In the genomic region with DNA sequence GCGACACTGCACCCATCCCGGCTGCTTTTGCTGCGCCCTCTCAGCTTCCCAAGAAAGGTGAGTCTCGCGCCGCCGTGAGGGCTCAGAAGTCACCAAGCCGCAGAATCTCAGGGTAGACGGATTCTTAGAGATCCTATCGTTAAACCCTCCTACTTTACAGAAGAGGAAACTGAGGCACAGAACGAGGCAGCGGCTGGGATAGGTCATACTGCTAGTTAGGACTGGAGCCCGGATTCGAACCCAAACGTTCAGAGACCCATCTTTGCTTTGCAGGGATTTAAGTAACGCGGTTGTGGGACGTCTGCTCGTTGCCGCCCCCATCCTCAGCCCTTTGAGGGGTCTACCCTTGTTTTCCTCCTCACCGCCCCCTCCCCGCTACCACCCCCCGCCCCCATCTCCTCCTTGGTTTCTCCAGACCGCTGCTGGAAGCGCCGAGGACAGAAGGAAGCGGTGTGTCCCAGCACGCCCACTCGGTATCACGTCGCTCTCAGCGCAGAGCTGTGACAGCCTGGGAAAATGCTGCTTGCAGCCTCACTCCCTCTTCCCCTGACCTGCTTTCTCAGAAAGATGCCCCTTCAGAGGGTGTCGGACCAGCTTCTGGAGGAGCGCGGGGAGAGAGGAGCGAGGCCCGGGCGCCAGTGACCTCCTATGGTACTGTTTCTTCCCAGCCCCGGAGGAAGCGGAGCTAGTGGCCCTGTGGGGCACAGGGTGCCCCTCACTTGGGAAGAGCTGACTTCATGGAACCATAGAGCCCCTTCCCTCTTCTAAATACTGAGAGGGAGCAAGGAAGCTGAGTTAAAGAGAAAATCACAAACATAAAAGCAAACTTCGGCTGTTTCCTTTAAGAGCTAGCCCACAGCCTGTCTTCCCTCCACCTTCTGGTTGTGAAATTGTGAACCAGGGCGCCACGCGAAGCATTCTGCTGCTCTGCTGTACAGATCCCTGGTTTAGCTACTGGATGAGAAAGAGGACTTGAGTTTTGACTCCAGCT, we compare ENCODE assay signal across 1 cellular context.
A peak's percentile ranks its signal among the peaks of the same experiment; 100 is the strongest.
TF ChIP-seq lines count a peak whose summit lies in the region.

No MANE protein-coding gene starts in this region.

TF ChIP-seq in HepG2, 621 proteins besides CTCF, POLR2A, EP300 and RAD21 (continues in another document):
- TF ChIP-seq, protein P1, sequence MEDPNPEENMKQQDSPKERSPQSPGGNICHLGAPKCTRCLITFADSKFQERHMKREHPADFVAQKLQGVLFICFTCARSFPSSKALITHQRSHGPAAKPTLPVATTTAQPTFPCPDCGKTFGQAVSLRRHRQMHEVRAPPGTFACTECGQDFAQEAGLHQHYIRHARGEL (CRISPR knock-in tag; IDR thresholded peaks at IDR 0.05) = no peak
- no peak for TF ChIP-seq TMF1 (CRISPR knock-in tag; IDR thresholded peaks at IDR 0.05; ENCODE audit: low read depth)
- TF ChIP-seq, protein P2, sequence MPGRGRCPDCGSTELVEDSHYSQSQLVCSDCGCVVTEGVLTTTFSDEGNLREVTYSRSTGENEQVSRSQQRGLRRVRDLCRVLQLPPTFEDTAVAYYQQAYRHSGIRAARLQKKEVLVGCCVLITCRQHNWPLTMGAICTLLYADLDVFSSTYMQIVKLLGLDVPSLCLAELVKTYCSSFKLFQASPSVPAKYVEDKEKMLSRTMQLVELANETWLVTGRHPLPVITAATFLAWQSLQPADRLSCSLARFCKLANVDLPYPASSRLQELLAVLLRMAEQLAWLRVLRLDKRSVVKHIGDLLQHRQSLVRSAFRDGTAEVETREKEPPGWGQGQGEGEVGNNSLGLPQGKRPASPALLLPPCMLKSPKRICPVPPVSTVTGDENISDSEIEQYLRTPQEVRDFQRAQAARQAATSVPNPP (CRISPR knock-in tag; IDR thresholded peaks at IDR 0.05) = no peak
- TF ChIP-seq ZNF335 (CRISPR knock-in tag; IDR thresholded peaks at IDR 0.05) = no peak
- TF ChIP-seq ZSCAN22 (CRISPR knock-in tag; IDR thresholded peaks at IDR 0.05) = peak; percentile 91
- 0 out of 2 replicates have a peak, but pooled peaks have one; percentile 23 for TF ChIP-seq GFI1 (CRISPR knock-in tag; IDR thresholded peaks at IDR 0.05; ENCODE audit: borderline replicate concordance)
- TF ChIP-seq, protein P3, sequence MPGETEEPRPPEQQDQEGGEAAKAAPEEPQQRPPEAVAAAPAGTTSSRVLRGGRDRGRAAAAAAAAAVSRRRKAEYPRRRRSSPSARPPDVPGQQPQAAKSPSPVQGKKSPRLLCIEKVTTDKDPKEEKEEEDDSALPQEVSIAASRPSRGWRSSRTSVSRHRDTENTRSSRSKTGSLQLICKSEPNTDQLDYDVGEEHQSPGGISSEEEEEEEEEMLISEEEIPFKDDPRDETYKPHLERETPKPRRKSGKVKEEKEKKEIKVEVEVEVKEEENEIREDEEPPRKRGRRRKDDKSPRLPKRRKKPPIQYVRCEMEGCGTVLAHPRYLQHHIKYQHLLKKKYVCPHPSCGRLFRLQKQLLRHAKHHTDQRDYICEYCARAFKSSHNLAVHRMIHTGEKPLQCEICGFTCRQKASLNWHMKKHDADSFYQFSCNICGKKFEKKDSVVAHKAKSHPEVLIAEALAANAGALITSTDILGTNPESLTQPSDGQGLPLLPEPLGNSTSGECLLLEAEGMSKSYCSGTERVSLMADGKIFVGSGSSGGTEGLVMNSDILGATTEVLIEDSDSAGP (CRISPR knock-in tag; IDR thresholded peaks at IDR 0.05; ENCODE audit: borderline replicate concordance) = peak; percentile 58; the same call in 1 of the 2 replicates
- 0 out of 2 replicates have a peak, but pooled peaks have one; percentile 17 for TF ChIP-seq STAG1 (CRISPR knock-in tag; IDR thresholded peaks at IDR 0.05)
- TF ChIP-seq ZNF691 (CRISPR knock-in tag; IDR thresholded peaks at IDR 0.05; ENCODE audit: borderline replicate concordance, low read depth) = no peak
- no peak for TF ChIP-seq ZNF772 (CRISPR knock-in tag; IDR thresholded peaks at IDR 0.05)
- no peak for TF ChIP-seq ZNF891 (CRISPR knock-in tag; IDR thresholded peaks at IDR 0.05)
- no peak for TF ChIP-seq ZFP36L1 (CRISPR knock-in tag; IDR thresholded peaks at IDR 0.05)
- no peak for TF ChIP-seq PAWR (CRISPR knock-in tag; IDR thresholded peaks at IDR 0.05; ENCODE audit: borderline replicate concordance)
- 0 out of 2 replicates have a peak, but pooled peaks have one; percentile 5 for TF ChIP-seq BRCA1 (CRISPR knock-in tag; IDR thresholded peaks at IDR 0.05)
- no peak for TF ChIP-seq ZNF296 (CRISPR knock-in tag; conservative IDR thresholded peaks at IDR 0.05)
- no peak for TF ChIP-seq ATF6 (CRISPR knock-in tag; conservative IDR thresholded peaks at IDR 0.05)
- 0 out of 2 replicates have a peak, but pooled peaks have one; percentile 63 for TF ChIP-seq ZNF816 (CRISPR knock-in tag; IDR thresholded peaks at IDR 0.05; ENCODE audit: borderline replicate concordance)
- TF ChIP-seq ZNF549 (CRISPR knock-in tag; IDR thresholded peaks at IDR 0.05) = no peak
- peak; percentile 30; the same call in 1 of the 2 replicates for TF ChIP-seq TGIF2 (CRISPR knock-in tag; IDR thresholded peaks at IDR 0.05)
- peak; percentile 46 for TF ChIP-seq CEBPG (CRISPR knock-in tag; IDR thresholded peaks at IDR 0.05)
- TF ChIP-seq ZNF574 (CRISPR knock-in tag; IDR thresholded peaks at IDR 0.05) = 0 out of 2 replicates have a peak, but pooled peaks have one; percentile 15
- TF ChIP-seq ZNF18 (CRISPR knock-in tag; IDR thresholded peaks at IDR 0.05; ENCODE audit: insufficient replicate concordance) = peak; percentile 4
- TF ChIP-seq MTA1 (CRISPR knock-in tag; IDR thresholded peaks at IDR 0.05; ENCODE audit: borderline replicate concordance) = no peak
- no peak for TF ChIP-seq CREB1 (IDR thresholded peaks at IDR 0.05)
- no peak for TF ChIP-seq CREB1 (CRISPR knock-in tag; IDR thresholded peaks at IDR 0.05)
- TF ChIP-seq MEIS1 (CRISPR knock-in tag; IDR thresholded peaks at IDR 0.05; ENCODE audit: borderline replicate concordance) = no peak
- TF ChIP-seq, protein P4, sequence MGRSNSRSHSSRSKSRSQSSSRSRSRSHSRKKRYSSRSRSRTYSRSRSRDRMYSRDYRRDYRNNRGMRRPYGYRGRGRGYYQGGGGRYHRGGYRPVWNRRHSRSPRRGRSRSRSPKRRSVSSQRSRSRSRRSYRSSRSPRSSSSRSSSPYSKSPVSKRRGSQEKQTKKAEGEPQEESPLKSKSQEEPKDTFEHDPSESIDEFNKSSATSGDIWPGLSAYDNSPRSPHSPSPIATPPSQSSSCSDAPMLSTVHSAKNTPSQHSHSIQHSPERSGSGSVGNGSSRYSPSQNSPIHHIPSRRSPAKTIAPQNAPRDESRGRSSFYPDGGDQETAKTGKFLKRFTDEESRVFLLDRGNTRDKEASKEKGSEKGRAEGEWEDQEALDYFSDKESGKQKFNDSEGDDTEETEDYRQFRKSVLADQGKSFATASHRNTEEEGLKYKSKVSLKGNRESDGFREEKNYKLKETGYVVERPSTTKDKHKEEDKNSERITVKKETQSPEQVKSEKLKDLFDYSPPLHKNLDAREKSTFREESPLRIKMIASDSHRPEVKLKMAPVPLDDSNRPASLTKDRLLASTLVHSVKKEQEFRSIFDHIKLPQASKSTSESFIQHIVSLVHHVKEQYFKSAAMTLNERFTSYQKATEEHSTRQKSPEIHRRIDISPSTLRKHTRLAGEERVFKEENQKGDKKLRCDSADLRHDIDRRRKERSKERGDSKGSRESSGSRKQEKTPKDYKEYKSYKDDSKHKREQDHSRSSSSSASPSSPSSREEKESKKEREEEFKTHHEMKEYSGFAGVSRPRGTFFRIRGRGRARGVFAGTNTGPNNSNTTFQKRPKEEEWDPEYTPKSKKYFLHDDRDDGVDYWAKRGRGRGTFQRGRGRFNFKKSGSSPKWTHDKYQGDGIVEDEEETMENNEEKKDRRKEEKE (IDR thresholded peaks at IDR 0.05) = no peak
- 0 out of 4 replicates have a peak, but pooled peaks of 1 of the 2 experiments have one; percentile 20 for TF ChIP-seq HMGXB4 (CRISPR knock-in tag; IDR thresholded peaks at IDR 0.05; ENCODE audit: borderline replicate concordance in 1 of 2, low read depth in 1 of 2)
- TF ChIP-seq SUZ12 (IDR thresholded peaks at IDR 0.05; ENCODE audit: low read depth, low read length) = no peak
- TF ChIP-seq, protein P5, sequence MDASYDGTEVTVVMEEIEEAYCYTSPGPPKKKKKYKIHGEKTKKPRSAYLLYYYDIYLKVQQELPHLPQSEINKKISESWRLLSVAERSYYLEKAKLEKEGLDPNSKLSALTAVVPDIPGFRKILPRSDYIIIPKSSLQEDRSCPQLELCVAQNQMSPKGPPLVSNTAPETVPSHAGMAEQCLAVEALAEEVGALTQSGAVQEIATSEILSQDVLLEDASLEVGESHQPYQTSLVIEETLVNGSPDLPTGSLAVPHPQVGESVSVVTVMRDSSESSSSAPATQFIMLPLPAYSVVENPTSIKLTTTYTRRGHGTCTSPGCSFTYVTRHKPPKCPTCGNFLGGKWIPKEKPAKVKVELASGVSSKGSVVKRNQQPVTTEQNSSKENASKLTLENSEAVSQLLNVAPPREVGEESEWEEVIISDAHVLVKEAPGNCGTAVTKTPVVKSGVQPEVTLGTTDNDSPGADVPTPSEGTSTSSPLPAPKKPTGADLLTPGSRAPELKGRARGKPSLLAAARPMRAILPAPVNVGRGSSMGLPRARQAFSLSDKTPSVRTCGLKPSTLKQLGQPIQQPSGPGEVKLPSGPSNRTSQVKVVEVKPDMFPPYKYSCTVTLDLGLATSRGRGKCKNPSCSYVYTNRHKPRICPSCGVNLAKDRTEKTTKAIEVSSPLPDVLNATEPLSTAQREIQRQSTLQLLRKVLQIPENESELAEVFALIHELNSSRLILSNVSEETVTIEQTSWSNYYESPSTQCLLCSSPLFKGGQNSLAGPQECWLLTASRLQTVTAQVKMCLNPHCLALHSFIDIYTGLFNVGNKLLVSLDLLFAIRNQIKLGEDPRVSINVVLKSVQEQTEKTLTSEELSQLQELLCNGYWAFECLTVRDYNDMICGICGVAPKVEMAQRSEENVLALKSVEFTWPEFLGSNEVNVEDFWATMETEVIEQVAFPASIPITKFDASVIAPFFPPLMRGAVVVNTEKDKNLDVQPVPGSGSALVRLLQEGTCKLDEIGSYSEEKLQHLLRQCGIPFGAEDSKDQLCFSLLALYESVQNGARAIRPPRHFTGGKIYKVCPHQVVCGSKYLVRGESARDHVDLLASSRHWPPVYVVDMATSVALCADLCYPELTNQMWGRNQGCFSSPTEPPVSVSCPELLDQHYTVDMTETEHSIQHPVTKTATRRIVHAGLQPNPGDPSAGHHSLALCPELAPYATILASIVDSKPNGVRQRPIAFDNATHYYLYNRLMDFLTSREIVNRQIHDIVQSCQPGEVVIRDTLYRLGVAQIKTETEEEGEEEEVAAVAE (CRISPR knock-in tag; IDR thresholded peaks at IDR 0.05; ENCODE audit: borderline replicate concordance) = 0 out of 2 replicates have a peak, but pooled peaks have one; percentile 5
- peak; percentile 46; the same call in 1 of the 2 replicates for TF ChIP-seq ZNF292 (CRISPR knock-in tag; IDR thresholded peaks at IDR 0.05; ENCODE audit: borderline replicate concordance, low read depth)
